In the genomic region with DNA sequence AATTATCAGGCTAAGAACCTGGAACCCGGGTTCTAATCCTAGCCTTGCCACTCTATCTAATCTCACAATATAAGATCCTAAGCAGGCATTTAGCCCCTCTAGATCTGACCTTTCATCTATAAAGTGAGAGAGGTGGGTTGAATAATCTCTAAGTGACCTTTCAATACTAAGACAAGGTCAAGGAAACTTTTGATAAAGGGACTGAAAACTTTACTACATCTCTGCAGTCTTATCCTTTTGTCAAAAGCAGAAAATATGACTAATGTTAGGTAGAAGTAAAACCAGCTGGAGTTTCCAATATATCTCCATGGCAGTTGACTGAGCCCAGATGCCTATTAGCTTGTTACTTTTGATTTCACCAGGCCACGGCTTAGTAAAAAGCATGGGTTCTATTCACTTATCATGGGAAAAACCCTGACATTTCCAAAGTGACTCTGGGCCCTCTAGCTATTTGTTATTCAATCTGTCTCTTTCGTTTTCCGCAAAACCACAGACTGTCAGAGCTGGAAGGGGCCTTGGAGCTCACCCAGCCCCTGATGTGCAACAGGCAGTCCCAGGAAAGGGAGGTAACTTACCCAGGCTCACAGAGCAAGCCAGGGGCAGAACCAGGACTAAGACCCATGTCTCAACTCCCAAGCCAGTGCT, we compare ENCODE assay signal across 7 cellular contexts.
DNase-seq lines count a peak whose midpoint lies in the region; ATAC-seq and TF ChIP-seq lines count a peak whose summit lies in the region.

No MANE protein-coding gene starts in this region.

- H3K36me3 ChIP-seq in rectal smooth muscle tissue (ENCODE audit: control insufficient read depth, insufficient read depth, low read length) (no peaks in the 10 kb centered on the region), upper lobe of right lung (no peaks in the 10 kb centered on the region)

- H3K4me1 ChIP-seq in rectal smooth muscle tissue (ENCODE audit: control insufficient read depth, insufficient read depth, low read length): peaks cover 15% of the 10 kb centered on the region
- no peaks in the 10 kb centered on the region for H3K4me1 ChIP-seq in upper lobe of right lung

- DNase-seq in astrocyte of the cerebellum (ENCODE audit: low read depth): peak; percentile 32
- no peak for DNase-seq in cerebellar cortex (ENCODE audit: low spot score)
- no peak for DNase-seq in upper lobe of right lung
- no peak for DNase-seq in ACHN

- TF ChIP-seq CTCF in astrocyte of the cerebellum (IDR thresholded peaks at IDR 0.05; ENCODE audit: low read depth, low read length, missing control alignments) (no peak), upper lobe of right lung (IDR thresholded peaks at IDR 0.05) (no peak)

- ATAC-seq in GM18520 (IDR thresholded peaks at IDR 0.05; ENCODE audit: unreplicated experiment) (peak; percentile 49), HG02852 (IDR thresholded peaks at IDR 0.05; ENCODE audit: unreplicated experiment) (peak; percentile 60), upper lobe of right lung (no peak)

- H3K4me3 ChIP-seq in astrocyte of the cerebellum (ENCODE audit: low read depth, low read length) (no peak overlapping the region), rectal smooth muscle tissue (ENCODE audit: low read length) (peak overlapping the region; percentile 35), upper lobe of right lung (no peak overlapping the region)

- H3K9me3 ChIP-seq in upper lobe of right lung: no peaks in the 10 kb centered on the region

- no peak overlapping the region for H3K9ac ChIP-seq in rectal smooth muscle tissue (ENCODE audit: low read length)

- H3K27me3 ChIP-seq in rectal smooth muscle tissue (ENCODE audit: control insufficient read depth, insufficient read depth, low read length): no peaks in the 10 kb centered on the region
- no peaks in the 10 kb centered on the region for H3K27me3 ChIP-seq in upper lobe of right lung

- intact Hi-C loops in upper lobe of right lung (cut with DNase I): no loop called here

- in situ Hi-C loops in astrocyte of the cerebellum (cut with HindIII; ENCODE audit: low sequenced_read_pairs) (no loop called here), ACHN (cut with HindIII; ENCODE audit: low pct_ligation_motif_present, low pct_unique_long_range_greater_than_20kb, low sequenced_read_pairs) (no loop called here)

- H3K27ac ChIP-seq in rectal smooth muscle tissue (ENCODE audit: low read depth, low read length) (peak overlapping the region; percentile 26), upper lobe of right lung (no peak overlapping the region)
